8 cellular contexts compared by ENCODE assay signal in the genomic region with DNA sequence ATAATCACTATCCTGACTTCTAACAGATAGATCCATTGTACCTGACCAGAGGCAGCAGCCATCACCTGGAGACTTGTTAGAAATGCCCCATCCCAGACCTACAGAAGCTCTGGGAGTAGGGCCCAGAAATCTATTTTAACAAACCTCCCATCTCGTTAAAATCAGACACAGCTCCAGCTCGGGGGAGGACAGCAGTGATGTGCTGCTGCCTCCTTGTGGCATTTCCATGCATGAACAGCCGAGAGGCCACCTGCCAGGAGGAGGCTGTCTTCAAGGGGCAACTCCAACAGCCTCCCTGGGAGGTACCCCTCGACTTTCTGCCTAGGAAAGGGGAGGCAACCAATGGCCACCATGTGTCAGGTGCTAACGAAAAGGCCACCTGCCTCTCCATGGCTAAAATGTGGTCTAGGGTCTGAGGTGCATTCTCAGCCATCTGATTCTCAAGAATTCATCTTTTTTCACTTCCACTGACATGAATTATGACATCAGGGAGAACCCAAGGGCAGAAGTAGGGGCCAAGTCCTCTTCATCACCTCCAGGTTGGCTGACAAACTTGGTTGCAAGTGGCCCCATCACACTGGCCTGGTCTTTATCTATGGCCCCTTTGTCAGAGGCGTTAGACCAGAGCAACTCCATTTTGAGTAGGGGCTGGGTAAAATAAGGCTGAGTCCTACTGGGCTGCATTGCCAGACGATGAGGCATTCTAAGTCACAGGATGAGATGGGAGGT. TPM values are rescaled to one million over a fixed set of nuclear protein-coding genes. Genes with fewer than 3 reads are reported as not detected.
DNase-seq lines count a peak whose midpoint lies in the region; ATAC-seq, FAIRE-seq and TF ChIP-seq lines count a peak whose summit lies in the region.

No MANE protein-coding gene starts in this region.

- no peak overlapping the region for H3K4ac ChIP-seq in mesenchymal stem cell (ENCODE audit: low read depth in 1 of 2, low read length in 2 of 2)

- H3K4me3 ChIP-seq in A549 (no peak overlapping the region), mesenchymal stem cell (ENCODE audit: insufficient read depth in 1 of 2, low read depth in 1 of 2, low read length in 2 of 2) (no peak overlapping the region)

- no peak overlapping the region for H4K8ac ChIP-seq in mesenchymal stem cell (ENCODE audit: low read length)

- no peak for TF ChIP-seq POLR2A in A549 (IDR thresholded peaks at IDR 0.05; ENCODE audit: low read length)

- no peaks in the 10 kb centered on the region for H3K27me3 Mint-ChIP-seq in activated CD4-positive, alpha-beta memory T cell treated with anti-CD3 and anti-CD28 coated beads, Interleukin-2, amount 10 ng/mL, durations not matched to agents 7 days and 5 days

- no peak overlapping the region for H3K18ac ChIP-seq in mesenchymal stem cell (ENCODE audit: low read depth in 1 of 2, low read length in 2 of 2)

- no peak overlapping the region for H2BK15ac ChIP-seq in mesenchymal stem cell (ENCODE audit: low read depth, poor library complexity, severe bottlenecking)

- no peak overlapping the region for H3K4me3 Mint-ChIP-seq in activated CD4-positive, alpha-beta memory T cell treated with anti-CD3 and anti-CD28 coated beads, Interleukin-2, amount 10 ng/mL, durations not matched to agents 7 days and 5 days

- H3K27me3 ChIP-seq in mesenchymal stem cell (ENCODE audit: control insufficient read depth in 1 of 2, insufficient read depth in 1 of 2, low read length in 2 of 2), result no peaks in the 10 kb centered on the region

- no peak overlapping the region for H2BK5ac ChIP-seq in mesenchymal stem cell (ENCODE audit: low read depth, low read length, poor library complexity, severe bottlenecking)

- TF ChIP-seq RAD21 in A549 (conservative IDR thresholded peaks at IDR 0.05 in 1 of 2, IDR thresholded peaks at IDR 0.05 in 1 of 2), result peak; percentile 100

- peak; percentile 69 to 83 for DNase-seq in A549 (ENCODE audit: low read depth in 1 of 2, low spot score in 1 of 2)
- peak; percentile 50 for DNase-seq in NCI-H2196 treated with DMSO at 0.1 percent for 48 hours (lab: John Stamatoyannopoulos, UW; ENCODE audit: unreplicated experiment)
- DNase-seq in activated CD4-positive, alpha-beta memory T cell treated with anti-CD3 and anti-CD28 coated beads, Interleukin-2, amount 10 ng/mL, durations not matched to agents 7 days and 5 days, result peak; percentile 68
- DNase-seq in effector CD8-positive, alpha-beta T cell (lab: John Stamatoyannopoulos, UW), result peak; percentile 8
- DNase-seq in mesenchymal stem cell, result peak; percentile 70
- peak; percentile 75 for DNase-seq in stimulated activated CD8-positive, alpha-beta memory T cell treated with anti-CD3 and anti-CD28 coated beads, Interleukin-4, amount 100 ng/mL, for 48 hours

- peaks cover 67% of the 10 kb centered on the region for H3K4me1 ChIP-seq in A549
- H3K4me1 ChIP-seq in mesenchymal stem cell (ENCODE audit: control insufficient read depth, insufficient read depth, low read depth, low read length), result peaks cover 17% of the 10 kb centered on the region

- H3K14ac ChIP-seq in mesenchymal stem cell (ENCODE audit: low read length in 2 of 2), result no peak overlapping the region

- H3K4me2 ChIP-seq in A549 (peak overlapping the region; percentile 47), mesenchymal stem cell (ENCODE audit: low read length, poor library complexity, severe bottlenecking) (no peak overlapping the region)

- H3K36me3 Mint-ChIP-seq in activated CD4-positive, alpha-beta memory T cell treated with anti-CD3 and anti-CD28 coated beads, Interleukin-2, amount 10 ng/mL, durations not matched to agents 7 days and 5 days (ENCODE audit: low read depth), result peaks cover 10% of the 10 kb centered on the region

- H3K27ac Mint-ChIP-seq in activated CD4-positive, alpha-beta memory T cell treated with anti-CD3 and anti-CD28 coated beads, Interleukin-2, amount 10 ng/mL, durations not matched to agents 7 days and 5 days, result no peak overlapping the region

- TF ChIP-seq CTCF in A549 (IDR thresholded peaks at IDR 0.05) (peak; percentile 98), GM12873 (IDR thresholded peaks at IDR 0.05; ENCODE audit: insufficient read depth, low read depth, low read length, missing control alignments) (peak; percentile 92)

- ATAC-seq in A549 (peak; percentile 20 to 46; a peak in 4 of 6 replicates), GM21515 (IDR thresholded peaks at IDR 0.05; ENCODE audit: unreplicated experiment) (no peak)

- no peak overlapping the region for H3K23ac ChIP-seq in mesenchymal stem cell (ENCODE audit: low read length in 2 of 2)

- peak overlapping the region; percentile 81 for H2AK5ac ChIP-seq in mesenchymal stem cell (ENCODE audit: low read length, severe bottlenecking)

- TF ChIP-seq EP300 in A549 (IDR thresholded peaks at IDR 0.05), result no peak

- H4K91ac ChIP-seq in mesenchymal stem cell (ENCODE audit: low read length), result no peak overlapping the region

- POLR2A ChIA-PET in A549 (lab: Yijun Ruan, JAX), result interaction anchor here (0.6 kb wide), 1 partner anchor 48 kb away, joined by 5 read pairs; no protein-coding TSS in a partner anchor
- POLR2A ChIA-PET in activated CD4-positive, alpha-beta memory T cell treated with anti-CD3 and anti-CD28 coated beads, Interleukin-2, amount 10 ng/mL, durations not matched to agents 7 days and 5 days (lab: Charles Lee), result no interaction called here

- peaks cover 8% of the 10 kb centered on the region for H3K9me3 Mint-ChIP-seq in activated CD4-positive, alpha-beta memory T cell treated with anti-CD3 and anti-CD28 coated beads, Interleukin-2, amount 10 ng/mL, durations not matched to agents 7 days and 5 days

- H3K36me3 ChIP-seq in mesenchymal stem cell (ENCODE audit: control insufficient read depth in 1 of 2, insufficient read depth in 2 of 2, low read depth in 1 of 2, low read length in 2 of 2), result peaks cover 0 to 3% of the 10 kb centered on the region in 2 experiments

- H3K27ac ChIP-seq in A549 (peak overlapping the region; percentile 96 to 98), mesenchymal stem cell (ENCODE audit: low read length, poor library complexity, severe bottlenecking) (no peak overlapping the region)

- H2AFZ ChIP-seq in mesenchymal stem cell (ENCODE audit: low read depth, low read length), result no peak overlapping the region

- peak overlapping the region in 1 of 2 experiments; percentile 28 for H2BK12ac ChIP-seq in mesenchymal stem cell (ENCODE audit: low read length in 2 of 2)

- peaks cover 29% of the 10 kb centered on the region for H3K4me1 Mint-ChIP-seq in activated CD4-positive, alpha-beta memory T cell treated with anti-CD3 and anti-CD28 coated beads, Interleukin-2, amount 10 ng/mL, durations not matched to agents 7 days and 5 days

- no peaks in the 10 kb centered on the region for H3K79me1 ChIP-seq in mesenchymal stem cell (replicated peaks; ENCODE audit: low read length, poor library complexity, severe bottlenecking)

- CTCF ChIA-PET in A549 (lab: Yijun Ruan, JAX), result interaction anchor here (0.9 to 21.9 kb wide), 26 partner anchors 9 to 519 kb away, joined by 3 to 525 read pairs (median 6); a partner anchor contains a TSS
- CTCF ChIA-PET in activated CD4-positive, alpha-beta memory T cell treated with anti-CD3 and anti-CD28 coated beads, Interleukin-2, amount 10 ng/mL, durations not matched to agents 7 days and 5 days (lab: Charles Lee), result interaction anchor here (1.0 to 3.8 kb wide), 7 partner anchors 12 to 133 kb away, joined by 3 to 39 read pairs (median 3); a partner anchor contains a TSS

- 20% methylated on average over 7 of the region's 7 CpGs for WGBS in A549 (ENCODE audit: missing lambda C conversion rate)
- 30% methylated on average over 7 of the region's 7 CpGs for WGBS in mesenchymal stem cell

- FAIRE-seq in A549 (lab: Jason Lieb, UNC), result no peak

- peak overlapping the region; percentile 66 for H3K9ac ChIP-seq in mesenchymal stem cell (ENCODE audit: low read length)

- H3K9me3 ChIP-seq in A549, result no peaks in the 10 kb centered on the region
- no peaks in the 10 kb centered on the region for H3K9me3 ChIP-seq in mesenchymal stem cell (ENCODE audit: control insufficient read depth, low read length)

- no peak overlapping the region for H2BK120ac ChIP-seq in mesenchymal stem cell (ENCODE audit: low read depth, low read length)

TF ChIP-seq in A549, 52 proteins besides CTCF, POLR2A, EP300 and RAD21 (continues in another document):
- TF ChIP-seq RARB (CRISPR knock-in tag; IDR thresholded peaks at IDR 0.05), result no peak
- TF ChIP-seq CBX2 (IDR thresholded peaks at IDR 0.05; ENCODE audit: borderline replicate concordance, low read depth), result no peak
- TF ChIP-seq, protein P1, sequence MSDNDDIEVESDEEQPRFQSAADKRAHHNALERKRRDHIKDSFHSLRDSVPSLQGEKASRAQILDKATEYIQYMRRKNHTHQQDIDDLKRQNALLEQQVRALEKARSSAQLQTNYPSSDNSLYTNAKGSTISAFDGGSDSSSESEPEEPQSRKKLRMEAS (IDR thresholded peaks at IDR 0.05), result peak; percentile 54
- no peak for TF ChIP-seq EHF (CRISPR knock-in tag; IDR thresholded peaks at IDR 0.05)
- TF ChIP-seq EHMT2 (IDR thresholded peaks at IDR 0.05; ENCODE audit: low read depth), result no peak
- TF ChIP-seq TP53 (CRISPR knock-in tag; IDR thresholded peaks at IDR 0.05), result no peak
- no peak for TF ChIP-seq ESRRA (IDR thresholded peaks at IDR 0.05; ENCODE audit: borderline replicate concordance, low read length)
- TF ChIP-seq CHD4 (IDR thresholded peaks at IDR 0.05; ENCODE audit: borderline replicate concordance), result no peak
- no peak for TF ChIP-seq ZNF302 (CRISPR knock-in tag; IDR thresholded peaks at IDR 0.05)
- TF ChIP-seq RFX5 (IDR thresholded peaks at IDR 0.05), result no peak

RNA-seq across cellular contexts. Expression of a gene that starts 12.2 kb away (rescaled TPM):
- 0.33 and 0.49 TPM in 2 replicates for polyA plus RNA-seq in A549 (2011; rRNA removed)
- polyA plus RNA-seq in A549 (2012; cell fraction: cytosol; rRNA removed), result 0.73 and 1.3 TPM in 2 replicates
- 0.76 and 0.90 TPM in 2 replicates for polyA plus RNA-seq in A549 (2012; cell fraction: nucleus; rRNA removed)
- 0.41 to 0.67 TPM (median 0.43 TPM) in 3 replicates for polyA plus RNA-seq in A549 (2017; fragmentation: RNase III; extraction: RNeasy Plus Mini Kit Qiagen cat#74134 plus additional on column Dnase treatment)
- 0.58 and 0.66 TPM in 2 replicates for polyA minus RNA-seq in A549 (2011; rRNA and poly(A)+ RNA removed)
- not detected for total RNA-seq in activated CD4-positive, alpha-beta memory T cell treated with anti-CD3 and anti-CD28 coated beads, Interleukin-2, amount 10 ng/mL, durations not matched to agents 7 days and 5 days
- not detected for polyA plus RNA-seq in mesenchymal stem cell (2013, experiment 1 of 2)
- polyA plus RNA-seq in mesenchymal stem cell (2013, experiment 2 of 2), result not detected

RNA-seq across cellular contexts. Expression of a gene that starts 18.3 kb away (rescaled TPM):
- polyA plus RNA-seq in A549 (2011; rRNA removed) (9.9 and 10.1 TPM in 2 replicates), A549 (2017; fragmentation: RNase III; extraction: RNeasy Plus Mini Kit Qiagen cat#74134 plus additional on column Dnase treatment) (11.1 to 13.9 TPM (median 12.3 TPM) in 3 replicates)
- 32.0 and 52.5 TPM in 2 replicates for polyA plus RNA-seq in A549 (2012; cell fraction: cytosol; rRNA removed)
- 59.4 and 69.8 TPM in 2 replicates for polyA plus RNA-seq in A549 (2012; cell fraction: nucleus; rRNA removed)
- 4.5 and 6.9 TPM in 2 replicates for polyA minus RNA-seq in A549 (2011; rRNA and poly(A)+ RNA removed)
- total RNA-seq in activated CD4-positive, alpha-beta memory T cell treated with anti-CD3 and anti-CD28 coated beads, Interleukin-2, amount 10 ng/mL, durations not matched to agents 7 days and 5 days, result not detected
- 0.10 TPM for polyA plus RNA-seq in mesenchymal stem cell (2013, experiment 1 of 2)
- 0.07 TPM for polyA plus RNA-seq in mesenchymal stem cell (2013, experiment 2 of 2)

Comparison
In these comparisons a context has a peak if more than half of its experiments do, and no peak if none do; other contexts are left out.
1. DNase-seq: peak in every context shown above with its lines; median percentile 76 in A549; 75 in stimulated activated CD8-positive, alpha-beta memory T cell treated with anti-CD3 and anti-CD28 coated beads, Interleukin-4, amount 100 ng/mL, for 48 hours; 70 in mesenchymal stem cell; 68 in activated CD4-positive, alpha-beta memory T cell treated with anti-CD3 and anti-CD28 coated beads, Interleukin-2, amount 10 ng/mL, durations not matched to agents 7 days and 5 days; 50 in NCI-H2196 treated with DMSO at 0.1 percent for 48 hours; 8 in effector CD8-positive, alpha-beta T cell.